Comparison of ENCODE assay signal across 15 cellular contexts in the genomic region with DNA sequence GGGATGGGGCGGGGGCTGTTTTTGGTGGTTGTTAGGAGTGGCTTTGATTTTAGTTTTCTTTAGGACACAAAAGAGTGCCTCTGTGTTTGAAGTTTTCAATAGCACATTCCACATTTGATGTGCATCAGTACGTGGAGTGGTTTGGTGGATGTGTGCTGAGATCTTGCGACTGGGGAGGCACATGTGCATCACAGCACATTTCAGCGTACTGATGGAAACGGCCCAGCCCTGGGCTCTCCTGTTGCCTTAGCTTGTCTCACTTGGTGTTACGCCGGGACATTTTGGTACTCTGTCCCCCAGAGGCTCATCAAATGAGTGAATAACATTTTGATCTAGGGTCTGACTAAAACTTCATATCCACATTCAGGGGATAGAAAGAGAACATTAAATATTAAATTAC.
A peak's percentile ranks its signal among the peaks of the same experiment; 100 is the strongest.
DNase-seq lines count a peak whose midpoint lies in the region; ATAC-seq and TF ChIP-seq lines count a peak whose summit lies in the region.
"Had no signal": no experiment of that assay in that cellular context is flagged by ENCODE, and none has a peak within 500 bp of the region (broad histone marks: within the 10 kb centered on the region; RNA-seq: fewer than 3 reads in every experiment).

No MANE protein-coding gene starts in this region.

- H3K27me3 ChIP-seq in endodermal cell (ENCODE audit: control insufficient read depth, insufficient read depth, low read length, poor library complexity, severe bottlenecking) (no peaks in the 10 kb centered on the region), prostate gland (replicated peaks; ENCODE audit: insufficient read depth) (no peaks in the 10 kb centered on the region)
- H3K27me3 ChIP-seq: right lobe of liver had no signal

- no peak overlapping the region for H3K9ac ChIP-seq in endodermal cell (ENCODE audit: extremely low read depth, low read length, poor library complexity, severe bottlenecking)

- 84 to 96% methylated on average over 4 to 7 of the region's 7 CpGs for WGBS in endodermal cell (ENCODE audit: insufficient coverage in 1 of 2, insufficient read length in 1 of 2), 2 experiments
- WGBS in prostate gland: 72% methylated on average over 7 of the region's 7 CpGs

- H3K36me3 ChIP-seq in endodermal cell (ENCODE audit: control insufficient read depth, insufficient read depth, low read length) (peaks cover 29% of the 10 kb centered on the region), prostate gland (no peaks in the 10 kb centered on the region)
- H3K36me3 ChIP-seq: right lobe of liver had no signal

- POLR2A ChIA-PET in T-cell (lab: Charles Lee): interaction anchor here (0.5 to 1.0 kb wide), 4 partner anchors 19 to 51 kb away, joined by 3 to 7 read pairs (median 4); no protein-coding TSS in a partner anchor

- CTCF ChIA-PET in T-cell (lab: Charles Lee): interaction anchor here (0.5 to 1.8 kb wide), 11 partner anchors 9 to 178 kb away, joined by 3 to 12 read pairs (median 4); no protein-coding TSS in a partner anchor

- peak overlapping the region; percentile 50 for H3K4me3 Mint-ChIP-seq in activated CD4-positive, alpha-beta T cell treated with anti-CD3 and anti-CD28 coated beads, Interleukin-2, amount 10 ng/mL, durations not matched to agents 24 days and 14 days
- H3K4me3 Mint-ChIP-seq in T-cell (peak overlapping the region; percentile 13 to 73 (median 13)), endodermal cell (no peak overlapping the region)

- TF ChIP-seq CTCF in endodermal cell (conservative IDR thresholded peaks at IDR 0.05) (no peak), prostate gland (IDR thresholded peaks at IDR 0.05) (no peak)

- H3K9me3 ChIP-seq in endodermal cell (ENCODE audit: control insufficient read depth, low read length) (no peaks in the 10 kb centered on the region), prostate gland (no peaks in the 10 kb centered on the region)
- H3K9me3 ChIP-seq: lower lobe of right lung, right lobe of liver had no signal

- DNase-seq in activated CD4-positive, alpha-beta T cell treated with anti-CD3 and anti-CD28 coated beads, Interleukin-2, amount 10 ng/mL, durations not matched to agents 24 days and 14 days: no peak
- DNase-seq in activated CD4-positive, alpha-beta T cell treated with anti-CD3 and anti-CD28 coated beads, Interleukin-2, amount 50 U/mL, for 48 hours: no peak
- DNase-seq in T-cell (peak in 1 of 34 experiments; percentile 38), endodermal cell (no peak), prostate gland (ENCODE audit: low spot score) (no peak), NCI-H2107 treated with DMSO at 0.1 percent for 48 hours (lab: John Stamatoyannopoulos, UW; ENCODE audit: unreplicated experiment) (no peak), hepatic stellate cell (ENCODE audit: low spot score) (no peak), SIG-M5 treated with dmso at 0.1 percent for 504 hours (lab: John Stamatoyannopoulos, UW; ENCODE audit: unreplicated experiment) (no peak)
- DNase-seq: activated CD4-positive, alpha-beta T cell treated with anti-CD3 and anti-CD28 coated beads for 48 hours; activated gamma-delta T cell treated with Interleukin-2 at 50 U/mL for 16 hours; lower lobe of right lung; NCI-H1092; NCI-H2227 treated with DMSO at 0.1 percent for 48 hours; right lobe of liver; stimulated activated CD8-positive, alpha-beta memory T cell treated with anti-CD3 and anti-CD28 coated beads, Interleukin-4, amount 100 ng/mL, for 48 hours had no signal

- peak in 1 of 4 experiments; percentile 25 for ATAC-seq in T-cell (replicated peaks in 1 of 4)
- ATAC-seq: lower lobe of right lung had no signal

- intact Hi-C loops in activated CD4-positive, alpha-beta T cell treated with anti-CD3 and anti-CD28 coated beads, Interleukin-2, amount 10 ng/mL, durations not matched to agents 24 days and 14 days (cut with micrococcal nuclease): no loop called here
- intact Hi-C loops in prostate gland (cut with DNase I): no loop called here

- no peaks in the 10 kb centered on the region for H3K27me3 Mint-ChIP-seq in activated CD4-positive, alpha-beta T cell treated with anti-CD3 and anti-CD28 coated beads, Interleukin-2, amount 10 ng/mL, durations not matched to agents 24 days and 14 days
- H3K27me3 Mint-ChIP-seq in T-cell (no peaks in the 10 kb centered on the region), endodermal cell (ENCODE audit: insufficient read depth) (no peaks in the 10 kb centered on the region)

- H3K4me3 ChIP-seq in endodermal cell (ENCODE audit: low read length) (no peak overlapping the region), prostate gland (no peak overlapping the region)
- H3K4me3 ChIP-seq: lower lobe of right lung, right lobe of liver had no signal

- TF ChIP-seq POLR2A in prostate gland (IDR thresholded peaks at IDR 0.05): no peak

- peaks cover under 1% of the 10 kb centered on the region for H3K9me3 Mint-ChIP-seq in activated CD4-positive, alpha-beta T cell treated with anti-CD3 and anti-CD28 coated beads, Interleukin-2, amount 10 ng/mL, durations not matched to agents 24 days and 14 days
- H3K9me3 Mint-ChIP-seq in T-cell: no peaks in the 10 kb centered on the region
- no peaks in the 10 kb centered on the region for H3K9me3 Mint-ChIP-seq in endodermal cell

- peak overlapping the region; percentile 0 for H3K27ac ChIP-seq in endodermal cell (ENCODE audit: low read depth, low read length)
- H3K27ac ChIP-seq in prostate gland: peak overlapping the region; percentile 49 to 66
- H3K27ac ChIP-seq: lower lobe of right lung, right lobe of liver had no signal

- peaks cover 6% of the 10 kb centered on the region for H3K4me1 ChIP-seq in endodermal cell (ENCODE audit: control insufficient read depth, insufficient read depth, low read length)
- peaks cover 7% of the 10 kb centered on the region for H3K4me1 ChIP-seq in prostate gland (replicated peaks)
- H3K4me1 ChIP-seq: right lobe of liver had no signal

- H3K4me1 Mint-ChIP-seq in activated CD4-positive, alpha-beta T cell treated with anti-CD3 and anti-CD28 coated beads, Interleukin-2, amount 10 ng/mL, durations not matched to agents 24 days and 14 days: peaks cover 57% of the 10 kb centered on the region
- H3K4me1 Mint-ChIP-seq in T-cell (peaks cover 77 to 86% (median 85%) of the 10 kb centered on the region in 3 donors), endodermal cell (peaks cover 38% of the 10 kb centered on the region)

- peak overlapping the region; percentile 35 for H3K27ac Mint-ChIP-seq in activated CD4-positive, alpha-beta T cell treated with anti-CD3 and anti-CD28 coated beads, Interleukin-2, amount 10 ng/mL, durations not matched to agents 24 days and 14 days
- H3K27ac Mint-ChIP-seq in T-cell (peak overlapping the region; percentile 88 to 94), endodermal cell (no peak overlapping the region)

- peaks cover 65% of the 10 kb centered on the region for H3K36me3 Mint-ChIP-seq in activated CD4-positive, alpha-beta T cell treated with anti-CD3 and anti-CD28 coated beads, Interleukin-2, amount 10 ng/mL, durations not matched to agents 24 days and 14 days (ENCODE audit: low read depth)
- H3K36me3 Mint-ChIP-seq in T-cell (peaks cover 64% of the 10 kb centered on the region), endodermal cell (ENCODE audit: low read depth) (peaks cover 62% of the 10 kb centered on the region)
